Comparison of ENCODE assay signal across 8 cellular contexts in genomic region chr2:240561325-240561971, GRCh38. TPM values are rescaled to one million over a fixed set of nuclear protein-coding genes. Genes with fewer than 3 reads are reported as not detected.
DNase-seq lines count a peak whose midpoint lies in the region; ATAC-seq and TF ChIP-seq lines count a peak whose summit lies in the region.

No MANE protein-coding gene starts in this region.

- H3K23ac ChIP-seq in mesenchymal stem cell (ENCODE audit: low read length in 2 of 2) = no peak overlapping the region

- H3K36me3 ChIP-seq in mesenchymal stem cell (ENCODE audit: control insufficient read depth in 1 of 2, insufficient read depth in 2 of 2, low read depth in 1 of 2, low read length in 2 of 2) = peaks cover 11 to 20% of the 10 kb centered on the region in 2 experiments
- H3K36me3 ChIP-seq in urinary bladder (ENCODE audit: insufficient read depth) = no peaks in the 10 kb centered on the region

- H4K8ac ChIP-seq in mesenchymal stem cell (ENCODE audit: low read length) = peak overlapping the region; percentile 90

- CTCF ChIA-PET in CD4-positive, alpha-beta T cell (lab: Charles Lee) = interaction anchor here (1.7 to 6.0 kb wide), 3 partner anchors 19 to 47 kb away, joined by 10 to 34 read pairs (median 11); partner anchors contain the start of gene CAPN10

- no peak overlapping the region for H2BK5ac ChIP-seq in mesenchymal stem cell (ENCODE audit: low read depth, low read length, poor library complexity, severe bottlenecking)

- H3K14ac ChIP-seq in mesenchymal stem cell (ENCODE audit: low read length in 2 of 2) = peak overlapping the region in 1 of 2 experiments; percentile 73

- no peaks in the 10 kb centered on the region for H3K27me3 Mint-ChIP-seq in CD4-positive, alpha-beta T cell

- H3K79me1 ChIP-seq in mesenchymal stem cell (replicated peaks; ENCODE audit: low read length, poor library complexity, severe bottlenecking) = peaks cover 38% of the 10 kb centered on the region

- TF ChIP-seq CTCF in CD4-positive, alpha-beta T cell (IDR thresholded peaks at IDR 0.05) = peak; percentile 30
- TF ChIP-seq CTCF in choroid plexus epithelial cell (conservative IDR thresholded peaks at IDR 0.05; ENCODE audit: low read depth, low read length) = no peak

- H3K27ac Mint-ChIP-seq in CD4-positive, alpha-beta T cell = peak overlapping the region; percentile 98

- H3K36me3 Mint-ChIP-seq in CD4-positive, alpha-beta T cell (ENCODE audit: low read depth) = peaks cover 58% of the 10 kb centered on the region

- H3K4me2 ChIP-seq in mesenchymal stem cell (ENCODE audit: low read length, poor library complexity, severe bottlenecking) = peak overlapping the region; percentile 91

- H3K27me3 ChIP-seq in CD4-positive, alpha-beta T cell (ENCODE audit: control insufficient read depth, insufficient read depth, low read length) = no peaks in the 10 kb centered on the region
- no peaks in the 10 kb centered on the region for H3K27me3 ChIP-seq in mesenchymal stem cell (ENCODE audit: control insufficient read depth in 1 of 2, insufficient read depth in 1 of 2, low read length in 2 of 2)

- WGBS in mesenchymal stem cell = under 1% methylated on average over 11 of the region's 14 CpGs
- WGBS in urinary bladder = 29% methylated on average over 14 of the region's 14 CpGs

- H3K4ac ChIP-seq in mesenchymal stem cell (ENCODE audit: low read depth in 1 of 2, low read length in 2 of 2) = peak overlapping the region; percentile 79 to 96

- no peak for ATAC-seq in CD4-positive, alpha-beta T cell (ENCODE audit: poor library complexity)
- ATAC-seq in GM21717 (IDR thresholded peaks at IDR 0.05; ENCODE audit: unreplicated experiment) (peak; percentile 0), GM19324 (IDR thresholded peaks at IDR 0.05; ENCODE audit: low FRiP score, unreplicated experiment) (no peak)

- peak overlapping the region; percentile 95 for H3K27ac ChIP-seq in CD4-positive, alpha-beta T cell (ENCODE audit: low read depth, low read length)
- H3K27ac ChIP-seq in mesenchymal stem cell (ENCODE audit: low read length, poor library complexity, severe bottlenecking) (peak overlapping the region; percentile 91), urinary bladder (ENCODE audit: low read depth) (peak overlapping the region; percentile 95)

- no peak overlapping the region for H2AK5ac ChIP-seq in mesenchymal stem cell (ENCODE audit: low read length, severe bottlenecking)

- intact Hi-C loops in CD4-positive, alpha-beta T cell (cut with DNase I, micrococcal nuclease) = loop anchor here (1.0 to 10.0 kb wide), 9 partner anchors 18 to 1323 kb away; partner anchors contain the start of genes CAPN10 (in 1 of the 2), COPS9 (in 1 of the 2), GPC1 (in 1 of the 2) and HDAC4 (in 1 of the 2)

- peak overlapping the region; percentile 85 for H4K91ac ChIP-seq in mesenchymal stem cell (ENCODE audit: low read length)

- no peak overlapping the region for H2AFZ ChIP-seq in mesenchymal stem cell (ENCODE audit: low read depth, low read length)

- H3K4me3 ChIP-seq in choroid plexus epithelial cell (ENCODE audit: low read depth, low read length) = peak overlapping the region; percentile 69
- H3K4me3 ChIP-seq in mesenchymal stem cell (ENCODE audit: insufficient read depth in 1 of 2, low read depth in 1 of 2, low read length in 2 of 2) = peak overlapping the region; percentile 63 to 79
- H3K4me3 ChIP-seq in urinary bladder (ENCODE audit: low read depth, low read length) = peak overlapping the region; percentile 34

- H2BK12ac ChIP-seq in mesenchymal stem cell (ENCODE audit: low read length in 2 of 2) = peak overlapping the region in 1 of 2 experiments; percentile 92

- POLR2A ChIA-PET in CD4-positive, alpha-beta T cell (lab: Charles Lee) = interaction anchor here (0.7 to 3.3 kb wide), 12 partner anchors 8 to 754 kb away, joined by 3 to 104 read pairs (median 6); partner anchors contain the start of genes CAPN10, GPR35 and RNPEPL1

- peak overlapping the region; percentile 76 for H2BK120ac ChIP-seq in mesenchymal stem cell (ENCODE audit: low read depth, low read length)

- peak overlapping the region; percentile 87 for H3K9ac ChIP-seq in mesenchymal stem cell (ENCODE audit: low read length)

- no peaks in the 10 kb centered on the region for H3K9me3 Mint-ChIP-seq in CD4-positive, alpha-beta T cell

- H3K4me3 Mint-ChIP-seq in CD4-positive, alpha-beta T cell = peak overlapping the region; percentile 90

- peak overlapping the region; percentile 84 for H2BK15ac ChIP-seq in mesenchymal stem cell (ENCODE audit: low read depth, poor library complexity, severe bottlenecking)

- DNase-seq in CD4-positive, alpha-beta T cell = no peak
- peak; percentile 54 for DNase-seq in OCI-M1 (lab: John Stamatoyannopoulos, UW)
- peak; percentile 85 for DNase-seq in choroid plexus epithelial cell (ENCODE audit: low read depth)
- DNase-seq in mesenchymal stem cell = peak; percentile 97
- no peak for DNase-seq in NCI-H524 (lab: John Stamatoyannopoulos, UW)

- H3K4me1 ChIP-seq in mesenchymal stem cell (ENCODE audit: control insufficient read depth, insufficient read depth, low read depth, low read length) (peaks cover 42% of the 10 kb centered on the region), urinary bladder (ENCODE audit: insufficient read depth) (no peaks in the 10 kb centered on the region)

- H3K9me3 ChIP-seq in CD4-positive, alpha-beta T cell (ENCODE audit: control insufficient read depth, low read length) = no peaks in the 10 kb centered on the region
- H3K9me3 ChIP-seq in mesenchymal stem cell (ENCODE audit: control insufficient read depth, low read length) = no peaks in the 10 kb centered on the region

- peak overlapping the region; percentile 97 to 98 for H3K18ac ChIP-seq in mesenchymal stem cell (ENCODE audit: low read depth in 1 of 2, low read length in 2 of 2)

- H3K4me1 Mint-ChIP-seq in CD4-positive, alpha-beta T cell (ENCODE audit: low read depth) = peaks cover 82% of the 10 kb centered on the region

RNA-seq across cellular contexts. Expression of gene DUSP28, which starts 1.3 kb away (rescaled TPM):
- 10 to 100 TPM; 18.3 to 18.9 TPM for total RNA-seq in CD4-positive, alpha-beta T cell
- 3.5 TPM for polyA plus RNA-seq in mesenchymal stem cell (2013, experiment 1 of 2)
- 4.1 TPM for polyA plus RNA-seq in mesenchymal stem cell (2013, experiment 2 of 2)
- total RNA-seq in urinary bladder = 2.8 TPM
- 5.8 TPM for polyA plus RNA-seq in urinary bladder

RNA-seq across cellular contexts. Expression of gene ANKMY1, which starts 3.7 kb away (rescaled TPM):
- total RNA-seq in CD4-positive, alpha-beta T cell = 10 to 100 TPM; 25.7 to 26.2 TPM
- 3.6 TPM for polyA plus RNA-seq in mesenchymal stem cell (2013, experiment 1 of 2)
- 2.7 TPM for polyA plus RNA-seq in mesenchymal stem cell (2013, experiment 2 of 2)
- 11.1 TPM for total RNA-seq in urinary bladder
- 9.6 TPM for polyA plus RNA-seq in urinary bladder

RNA-seq across cellular contexts. Expression of gene RNPEPL1, which starts 6.8 kb away (rescaled TPM):
- total RNA-seq in CD4-positive, alpha-beta T cell = 10 to 100 TPM; 73.0 to 78.8 TPM
- 42.6 TPM for polyA plus RNA-seq in mesenchymal stem cell (2013, experiment 1 of 2)
- 43.8 TPM for polyA plus RNA-seq in mesenchymal stem cell (2013, experiment 2 of 2)
- 14.5 TPM for total RNA-seq in urinary bladder
- polyA plus RNA-seq in urinary bladder = 76.3 TPM

RNA-seq across cellular contexts. Expression of gene CAPN10, which starts 25.1 kb away (rescaled TPM):
- 10 to 100 TPM; 40.6 to 42.1 TPM for total RNA-seq in CD4-positive, alpha-beta T cell
- polyA plus RNA-seq in mesenchymal stem cell (2013, experiment 1 of 2) = 8.9 TPM
- 8.8 TPM for polyA plus RNA-seq in mesenchymal stem cell (2013, experiment 2 of 2)
- 13.6 TPM for total RNA-seq in urinary bladder
- 23.3 TPM for polyA plus RNA-seq in urinary bladder

Comparison
In these comparisons a context has a peak if more than half of its experiments do, and no peak if none do; other contexts are left out.
1. DNase-seq: peak in OCI-M1 (single experiment), choroid plexus epithelial cell (single experiment) and mesenchymal stem cell (single experiment); none in CD4-positive, alpha-beta T cell (0 of 10) and NCI-H524 (0 of 2).
2. Peak in every context shown above with its lines, with median percentiles within 50 percentile points of each other: H3K27ac ChIP-seq and H3K4me3 ChIP-seq.